1 cellular context compared by ENCODE assay signal in the genomic region with DNA sequence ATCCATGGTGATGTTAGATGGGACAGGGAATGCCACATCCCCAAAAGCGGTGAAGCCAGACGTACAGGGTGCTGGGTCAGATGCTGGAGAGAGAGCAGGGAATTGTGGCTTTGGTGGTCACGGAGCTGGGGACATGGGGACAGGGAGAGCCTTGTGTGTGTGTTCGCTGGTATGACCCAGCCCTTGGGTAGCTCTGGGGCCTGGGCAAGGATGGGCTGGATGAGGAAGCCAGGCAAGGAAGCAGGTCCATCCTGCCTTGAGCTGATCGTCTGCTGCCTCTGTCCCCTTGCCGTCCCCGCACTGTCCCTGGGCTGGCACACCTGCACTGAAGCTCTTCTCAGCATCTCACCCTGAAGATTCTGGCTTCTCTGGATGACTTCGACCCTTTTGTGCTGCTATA.
TF ChIP-seq lines count a peak whose summit lies in the region.

No MANE protein-coding gene starts in this region.

TF ChIP-seq in IMR-90, 13 proteins besides CTCF, POLR2A, EP300 and RAD21:
- TF ChIP-seq USF2 (IDR thresholded peaks at IDR 0.05; ENCODE audit: low read depth, low read length) (no peak), BHLHE40 (IDR thresholded peaks at IDR 0.05; ENCODE audit: low read depth, low read length) (no peak), CEBPB (IDR thresholded peaks at IDR 0.05; ENCODE audit: low read depth, low read length) (no peak), MXI1 (IDR thresholded peaks at IDR 0.05; ENCODE audit: borderline replicate concordance, low read depth, low read length) (no peak), MAFK (IDR thresholded peaks at IDR 0.05; ENCODE audit: low read depth, low read length) (no peak), CHD1 (IDR thresholded peaks at IDR 0.05; ENCODE audit: low read depth, low read length) (no peak), FOS (IDR thresholded peaks at IDR 0.05; ENCODE audit: low read depth, low read length) (no peak)
